In the genomic region with DNA sequence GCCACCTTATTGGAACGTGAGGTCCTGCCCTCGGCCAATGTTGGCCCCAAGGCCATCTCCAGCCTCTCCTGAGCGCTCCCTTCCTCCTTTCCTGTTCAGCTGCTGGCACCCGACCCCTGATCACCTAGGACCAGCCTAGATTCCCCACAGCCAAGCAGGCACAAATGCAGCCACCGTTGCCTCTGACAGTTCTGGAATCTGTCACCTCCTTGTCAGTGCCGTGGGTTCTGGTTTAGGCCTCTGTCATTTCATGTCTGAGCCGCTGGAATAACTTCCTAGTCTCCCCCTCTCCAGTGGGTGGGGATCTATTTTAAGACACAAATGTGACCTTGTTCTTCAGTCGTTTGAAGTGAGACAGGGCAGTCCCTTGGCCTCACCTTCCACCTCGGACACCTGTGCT, we compare ENCODE assay signal across 15 cellular contexts. TPM values are rescaled to one million over a fixed set of nuclear protein-coding genes. Genes with fewer than 3 reads are reported as not detected.
DNase-seq lines count a peak whose midpoint lies in the region; ATAC-seq, FAIRE-seq and TF ChIP-seq lines count a peak whose summit lies in the region.
"Had no signal": no experiment of that assay in that cellular context is flagged by ENCODE, and none has a peak within 500 bp of the region (broad histone marks: within the 10 kb centered on the region; RNA-seq: fewer than 3 reads in every experiment).

No MANE protein-coding gene starts in this region.

- no CpG with 5 or more reads among the region's 9 CpGs for WGBS in H9 (ENCODE audit: extremely low coverage, insufficient read length, low lambda C conversion rate)
- 34 to 55% (median 42%) methylated on average over 9 of the region's 9 CpGs for WGBS in heart left ventricle, 4 donors

- peaks cover 22% of the 10 kb centered on the region for H3K36me3 ChIP-seq in astrocyte (ENCODE audit: insufficient read depth, low read length)
- H3K36me3 ChIP-seq in heart left ventricle: peaks cover 0 to 80% (median 30%) of the 10 kb centered on the region in 9 donors

- no peak overlapping the region for H3K23ac ChIP-seq in H9 (ENCODE audit: insufficient read length, low read depth, low read length)

- H2AK5ac ChIP-seq in H9 (ENCODE audit: insufficient read length, low read length): no peak overlapping the region

- no peak overlapping the region for H4K5ac ChIP-seq in H9 (ENCODE audit: insufficient read length, low read depth, low read length)

- DNase-seq in H9 (no peak), astrocyte (ENCODE audit: low read depth) (no peak), heart left ventricle (peak; percentile 52 to 81 (median 62)), neural crest cell (ENCODE audit: low read depth, low spot score) (no peak), sciatic nerve (ENCODE audit: low spot score) (no peak)
- DNase-seq in stimulated activated CD4-positive, alpha-beta T cell treated with anti-CD3 and anti-CD28 coated beads, Interleukin-1b, Interleukin-23, amount 100 ng/mL, for 48 hours: no peak
- DNase-seq: CD4-positive, alpha-beta T cell; DMS79; NCI-H2029; NCI-H510A; Peyer's patch had no signal

- no peak overlapping the region for H3K4me3 ChIP-seq in astrocyte (ENCODE audit: insufficient read depth, low read depth, low read length)
- H3K4me3 ChIP-seq in heart left ventricle: no peak overlapping the region
- H3K4me3 ChIP-seq: Peyer's patch had no signal

- H3K4me2 ChIP-seq in H9 (ENCODE audit: insufficient read depth, insufficient read length, low read length) (no peak overlapping the region), astrocyte (ENCODE audit: low read length) (no peak overlapping the region)
- H3K4me2 ChIP-seq: KMS-11 had no signal

- no peak overlapping the region for H2BK5ac ChIP-seq in H9 (ENCODE audit: insufficient read length, low read length)

- no peaks in the 10 kb centered on the region for H3K27me3 ChIP-seq in H9 (ENCODE audit: insufficient read depth, low read length)
- H3K27me3 ChIP-seq in astrocyte (ENCODE audit: insufficient read depth, low read length): no peaks in the 10 kb centered on the region
- H3K27me3 ChIP-seq in heart left ventricle: no peaks in the 10 kb centered on the region
- H3K27me3 ChIP-seq: Peyer's patch had no signal

- H3K14ac ChIP-seq in H9 (ENCODE audit: insufficient read depth, low read length): no peak overlapping the region

- intact Hi-C loops in heart left ventricle (cut with DNase I): loop anchor here in 2 of 10 donors (5.0 kb wide), 2 partner anchors 44 to 49 kb away; a partner anchor contains a TSS
- intact Hi-C loops in sciatic nerve (cut with DNase I): no loop called here

- H3K79me2 ChIP-seq in H9 (ENCODE audit: insufficient read depth, low read length): no peaks in the 10 kb centered on the region
- H3K79me2 ChIP-seq in astrocyte (ENCODE audit: insufficient read depth, low read length): no peaks in the 10 kb centered on the region

- H2AFZ ChIP-seq in H9 (ENCODE audit: low read length): no peak overlapping the region
- H2AFZ ChIP-seq in astrocyte (ENCODE audit: low read depth, low read length): no peak overlapping the region

- H3K9ac ChIP-seq in H9 (ENCODE audit: extremely low read depth, insufficient read length, low read length) (no peak overlapping the region), astrocyte (ENCODE audit: low read length) (no peak overlapping the region)
- H3K9ac ChIP-seq: KMS-11 had no signal

- H3K4me1 ChIP-seq in H9 (ENCODE audit: insufficient read depth, low read length) (no peaks in the 10 kb centered on the region), astrocyte (ENCODE audit: insufficient read depth, low read length) (no peaks in the 10 kb centered on the region), heart left ventricle (peaks cover 0 to 29% (median 11%) of the 10 kb centered on the region in 12 donors)
- H3K4me1 ChIP-seq: Peyer's patch had no signal

- H3K27ac ChIP-seq in H9 (ENCODE audit: insufficient read length, low read depth, low read length) (no peak overlapping the region), astrocyte (ENCODE audit: low read depth, low read length) (no peak overlapping the region), heart left ventricle (peak overlapping the region in 10 of 12 donors; percentile 51 to 84 (median 75))
- H3K27ac ChIP-seq: KMS-11, Peyer's patch had no signal

- H4K20me1 ChIP-seq in H9 (ENCODE audit: control insufficient read depth, insufficient read depth, insufficient read length): no peaks in the 10 kb centered on the region
- H4K20me1 ChIP-seq in astrocyte (ENCODE audit: insufficient read depth, low read length): peaks cover 23% of the 10 kb centered on the region

- peak overlapping the region in 1 of 2 experiments; percentile 13; a peak in 1 of 5 replicates for H3K4me3 Mint-ChIP-seq in H9
- H3K4me3 Mint-ChIP-seq in astrocyte (ENCODE audit: unreplicated experiment): no peak overlapping the region
- no peak overlapping the region for H3K4me3 Mint-ChIP-seq in neural crest cell
- H3K4me3 Mint-ChIP-seq: B cell; CD4-positive, alpha-beta T cell had no signal

- no peaks in the 10 kb centered on the region for H3K23me2 ChIP-seq in H9 (ENCODE audit: insufficient read length, low read depth, low read length, poor library complexity, severe bottlenecking)

- no peak overlapping the region for H3T11ph ChIP-seq in H9 (ENCODE audit: low read length)

- H3K79me1 ChIP-seq in H9 (ENCODE audit: insufficient read depth, low read depth, low read length, poor library complexity, severe bottlenecking): no peaks in the 10 kb centered on the region

- peak; percentile 64 to 85 (median 82) for ATAC-seq in heart left ventricle
- no peak for ATAC-seq in sciatic nerve
- ATAC-seq in HG03457 (IDR thresholded peaks at IDR 0.05; ENCODE audit: unreplicated experiment): no peak

- no peak overlapping the region for H3K18ac ChIP-seq in H9 (ENCODE audit: insufficient read length, low read depth, low read length)

- H3K36me3 Mint-ChIP-seq in H9 (ENCODE audit: insufficient read depth in 1 of 3, low read depth in 3 of 3) (peaks cover 56 to 82% (median 77%) of the 10 kb centered on the region in 3 experiments), astrocyte (ENCODE audit: low read depth, unreplicated experiment) (peaks cover 22% of the 10 kb centered on the region), neural crest cell (ENCODE audit: low read depth) (peaks cover 29% of the 10 kb centered on the region)

- H4K8ac ChIP-seq in H9 (replicated peaks; ENCODE audit: insufficient read length, low read depth, low read length): no peak overlapping the region

- H2BK20ac ChIP-seq in H9 (ENCODE audit: low read depth, low read length, poor library complexity, severe bottlenecking): no peak overlapping the region

- H3K27ac Mint-ChIP-seq in H9 (peak overlapping the region; percentile 71 to 86 (median 80); a peak in 4 of 7 replicates), astrocyte (ENCODE audit: unreplicated experiment) (peak overlapping the region; percentile 34), neural crest cell (ENCODE audit: unreplicated experiment) (peak overlapping the region; percentile 78)
- H3K27ac Mint-ChIP-seq: B cell; CD4-positive, alpha-beta T cell had no signal

- TF ChIP-seq POLR2A in heart left ventricle (IDR thresholded peaks at IDR 0.05): no peak

- H2BK15ac ChIP-seq in H9 (ENCODE audit: low read depth, low read length): no peak overlapping the region

- no peak overlapping the region for H3K4ac ChIP-seq in H9 (ENCODE audit: low read depth, low read length)

- no peaks in the 10 kb centered on the region for H3K9me3 ChIP-seq in H9 (ENCODE audit: control insufficient read depth, low read depth, low read length)
- H3K9me3 ChIP-seq in astrocyte (ENCODE audit: insufficient read depth, low read depth, low read length): no peaks in the 10 kb centered on the region
- H3K9me3 ChIP-seq in heart left ventricle: no peaks in the 10 kb centered on the region
- H3K9me3 ChIP-seq: Peyer's patch had no signal

- no peak for FAIRE-seq in astrocyte (lab: Jason Lieb, UNC)
- FAIRE-seq: GM12892 had no signal

- no peak overlapping the region for H2BK12ac ChIP-seq in H9 (ENCODE audit: insufficient read length, low read depth, low read length)

- H3K4me1 Mint-ChIP-seq in H9: peaks cover 0 to 4% of the 10 kb centered on the region in 2 experiments; a peak in 1 of 4 replicates
- H3K4me1 Mint-ChIP-seq in astrocyte (ENCODE audit: low read depth, unreplicated experiment): no peaks in the 10 kb centered on the region
- H3K4me1 Mint-ChIP-seq in neural crest cell: peaks cover 5% of the 10 kb centered on the region
- H3K4me1 Mint-ChIP-seq: B cell had no signal

- no peak overlapping the region for H4K91ac ChIP-seq in H9 (ENCODE audit: insufficient read length, low read depth, low read length)

- H3K9me3 Mint-ChIP-seq in H9: no peaks in the 10 kb centered on the region
- H3K9me3 Mint-ChIP-seq in astrocyte (ENCODE audit: unreplicated experiment): no peaks in the 10 kb centered on the region
- no peaks in the 10 kb centered on the region for H3K9me3 Mint-ChIP-seq in neural crest cell
- H3K9me3 Mint-ChIP-seq: CD4-positive, alpha-beta T cell had no signal

- H3K56ac ChIP-seq in H9 (ENCODE audit: insufficient read length, low read depth, low read length): no peak overlapping the region

- TF ChIP-seq CTCF in H9 (conservative IDR thresholded peaks at IDR 0.05) (no peak), astrocyte (IDR thresholded peaks at IDR 0.05; ENCODE audit: insufficient read depth, low read depth, low read length) (no peak), heart left ventricle (IDR thresholded peaks at IDR 0.05) (no peak), neural crest cell (conservative IDR thresholded peaks at IDR 0.05) (no peak)

- H3K27me3 Mint-ChIP-seq in H9 (ENCODE audit: low read depth) (no peaks in the 10 kb centered on the region), astrocyte (ENCODE audit: low read depth, unreplicated experiment) (no peaks in the 10 kb centered on the region), neural crest cell (ENCODE audit: low read depth) (peaks cover 4% of the 10 kb centered on the region)
- H3K27me3 Mint-ChIP-seq: B cell; CD4-positive, alpha-beta T cell had no signal

- no peak overlapping the region for H2BK120ac ChIP-seq in H9 (ENCODE audit: low read depth, low read length, poor library complexity, severe bottlenecking)

RNA-seq across cellular contexts. Expression of a gene that starts 29.7 kb away (rescaled TPM):
- total RNA-seq in H9 (2021) (34.9 and 36.7 TPM in 2 replicates), astrocyte (59.1 and 61.9 TPM in 2 replicates), heart left ventricle (100 to 1,000 TPM in 3 of 9 donors, 10 to 100 TPM in 6; 53.2 to 147 (median 79.6) TPM), neural crest cell (13.6 and 17.0 TPM in 2 replicates), sciatic nerve (127 TPM)
- 100 to 1,000 TPM in 1 of 2 donors, 10 to 100 TPM in 1; 65.6 to 237 TPM for polyA plus RNA-seq in heart left ventricle

RNA-seq across cellular contexts. Expression of a gene that starts 33.5 kb away (rescaled TPM):
- total RNA-seq in H9 (2021): 316 and 322 TPM in 2 replicates
- total RNA-seq in astrocyte: 180 and 287 TPM in 2 replicates
- total RNA-seq in heart left ventricle: 10 to 100 TPM in 8 of 9 donors, 1 to 10 TPM in 1; 2.6 to 38.2 (median 19.2) TPM
- 10 to 100 TPM; 13.8 to 43.6 TPM for polyA plus RNA-seq in heart left ventricle
- total RNA-seq in neural crest cell: 939 and 976 TPM in 2 replicates
- total RNA-seq in sciatic nerve: 140 TPM

RNA-seq across cellular contexts. Expression of a gene that starts 44.8 kb away (rescaled TPM):
- total RNA-seq in H9 (2021) (125 and 126 TPM in 2 replicates), astrocyte (56.7 and 74.6 TPM in 2 replicates), heart left ventricle (10 to 100 TPM; 16.9 to 37.6 (median 23.6) TPM), neural crest cell (245 and 248 TPM in 2 replicates), sciatic nerve (99.3 TPM)
- polyA plus RNA-seq in heart left ventricle: 10 to 100 TPM; 14.3 to 72.6 TPM

RNA-seq across cellular contexts. Expression of a gene that starts 55.7 kb away (rescaled TPM):
- total RNA-seq in H9 (2021) (1.8 and 2.4 TPM in 2 replicates), astrocyte (0.91 and 1.7 TPM in 2 replicates), heart left ventricle (10 to 100 TPM in 3 of 9 donors, 1 to 10 TPM in 6; 4.7 to 22.0 (median 7.7) TPM), neural crest cell (1.0 and 3.4 TPM in 2 replicates), sciatic nerve (70.5 TPM)
- 1 to 10 TPM; 6.0 to 7.5 TPM for polyA plus RNA-seq in heart left ventricle
- total RNA-seq: B cell; CD4-positive, alpha-beta T cell had no signal

Comparison
In these comparisons a context has a peak if more than half of its experiments do, and no peak if none do; other contexts are left out.
1. DNase-seq: peak in heart left ventricle (5 of 5); none in H9 (single experiment), astrocyte (single experiment), neural crest cell (single experiment), sciatic nerve (single experiment) and stimulated activated CD4-positive, alpha-beta T cell treated with anti-CD3 and anti-CD28 coated beads, Interleukin-1b, Interleukin-23, amount 100 ng/mL, for 48 hours (single experiment).
2. H3K27ac ChIP-seq: peak in heart left ventricle (10 of 12); none in H9 (single experiment) and astrocyte (single experiment).
3. ATAC-seq: peak in heart left ventricle (4 of 4); none in sciatic nerve (single experiment) and HG03457 (single experiment).
4. Peak in every context shown above with its lines, with median percentiles within 50 percentile points of each other: H3K27ac Mint-ChIP-seq.